19 cellular contexts compared by ENCODE assay signal in the genomic region with DNA sequence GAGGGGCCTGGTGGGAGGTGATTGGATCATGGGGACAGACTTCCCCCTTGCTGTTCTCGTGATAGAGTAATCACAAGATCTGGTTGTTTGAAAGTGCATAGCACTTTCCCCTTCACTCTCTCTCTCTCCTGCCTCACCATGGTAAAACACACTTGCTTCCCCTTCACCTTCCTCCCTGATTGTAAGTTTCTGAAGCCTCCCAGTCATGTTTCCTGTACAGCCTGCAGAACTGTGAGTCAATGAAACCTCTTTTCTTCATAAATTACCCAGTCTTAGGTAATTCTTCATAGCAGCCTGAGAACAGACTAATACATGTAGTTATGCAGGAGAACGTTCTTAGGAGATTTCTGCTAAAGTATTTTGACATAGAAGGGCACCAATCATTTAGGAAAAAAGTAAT.
"Had no signal": no experiment of that assay in that cellular context is flagged by ENCODE, and none has a peak within 500 bp of the region (broad histone marks: within the 10 kb centered on the region; RNA-seq: fewer than 3 reads in every experiment).

No MANE protein-coding gene starts in this region.

- H3K36me3 ChIP-seq: cardiac muscle cell, right atrium auricular region had no signal

- H3K27ac ChIP-seq: cardiac muscle cell, foreskin keratinocyte, right atrium auricular region, VCaP had no signal

- H3K4me1 Mint-ChIP-seq: activated naive CD4-positive, alpha-beta T cell treated with anti-CD3 and anti-CD28 coated beads, Interleukin-2, amount 10 ng/mL, durations not matched to agents 7 days and 5 days had no signal

- H3K36me3 Mint-ChIP-seq: activated naive CD4-positive, alpha-beta T cell treated with anti-CD3 and anti-CD28 coated beads, Interleukin-2, amount 10 ng/mL, durations not matched to agents 7 days and 5 days had no signal

- H3K9me3 ChIP-seq: right atrium auricular region had no signal

- H3K27ac Mint-ChIP-seq: activated CD4-positive, alpha-beta memory T cell treated with anti-CD3 and anti-CD28 coated beads, Interleukin-2, amount 10 ng/mL, durations not matched to agents 7 days and 5 days; activated naive CD4-positive, alpha-beta T cell treated with anti-CD3 and anti-CD28 coated beads, Interleukin-2, amount 10 ng/mL, durations not matched to agents 7 days and 5 days; activated T-cell treated with anti-CD3 and anti-CD28 coated beads, Interleukin-2, amount 50 U/mL, for 24 hours; nephron progenitor cell had no signal

- ATAC-seq: foreskin keratinocyte had no signal

- H3K4me1 ChIP-seq: right atrium auricular region had no signal

- FAIRE-seq: endometrium, small intestine had no signal

- DNase-seq: activated CD4-positive, alpha-beta memory T cell treated with anti-CD3 and anti-CD28 coated beads, Interleukin-2, amount 10 ng/mL, durations not matched to agents 7 days and 5 days; activated CD4-positive, alpha-beta T cell treated with anti-CD3 and anti-CD28 coated beads for 1 hour; activated naive CD4-positive, alpha-beta T cell treated with anti-CD3 and anti-CD28 coated beads, Interleukin-2, amount 10 ng/mL, durations not matched to agents 7 days and 5 days; activated T-cell treated with anti-CD3 and anti-CD28 coated beads, Interleukin-2, amount 50 U/mL, for 24 hours; glutamatergic neuron; kidney glomerular epithelial cell; nephron progenitor cell; occipital lobe; small intestine; stimulated activated CD4-positive, alpha-beta T cell treated with anti-CD3 and anti-CD28 coated beads, Interleukin-4, amount 100 ng/mL, for 24 hours; stimulated activated CD8-positive, alpha-beta memory T cell treated with anti-CD3 and anti-CD28 coated beads, Interleukin-4, amount 100 ng/mL, for 48 hours; stimulated activated naive CD4-positive, alpha-beta T cell treated with Interleukin-2 at 50 U/mL for 16 hours; substantia nigra; trophoblast cell had no signal

- H3K4me3 Mint-ChIP-seq: activated CD4-positive, alpha-beta memory T cell treated with anti-CD3 and anti-CD28 coated beads, Interleukin-2, amount 10 ng/mL, durations not matched to agents 7 days and 5 days; activated naive CD4-positive, alpha-beta T cell treated with anti-CD3 and anti-CD28 coated beads, Interleukin-2, amount 10 ng/mL, durations not matched to agents 7 days and 5 days; activated T-cell treated with anti-CD3 and anti-CD28 coated beads, Interleukin-2, amount 50 U/mL, for 24 hours; nephron progenitor cell had no signal

- H3K27me3 ChIP-seq: cardiac muscle cell, foreskin keratinocyte, right atrium auricular region had no signal

- H3K4me3 ChIP-seq: cardiac muscle cell, right atrium auricular region had no signal

- H3K9me3 Mint-ChIP-seq: activated CD4-positive, alpha-beta memory T cell treated with anti-CD3 and anti-CD28 coated beads, Interleukin-2, amount 10 ng/mL, durations not matched to agents 7 days and 5 days; activated naive CD4-positive, alpha-beta T cell treated with anti-CD3 and anti-CD28 coated beads, Interleukin-2, amount 10 ng/mL, durations not matched to agents 7 days and 5 days; activated T-cell treated with anti-CD3 and anti-CD28 coated beads, Interleukin-2, amount 50 U/mL, for 24 hours had no signal
